ENCODE assay signal across 1 cellular context in genomic region chr20:49602370-49603208, GRCh38.
TF ChIP-seq lines count a peak whose summit lies in the region.

No MANE protein-coding gene starts in this region.

TF ChIP-seq in IMR-90, 13 proteins besides CTCF, POLR2A, EP300 and RAD21 (continued from another document):
- no peak for TF ChIP-seq NFE2L2 (IDR thresholded peaks at IDR 0.05; ENCODE audit: low read depth, low read length)
- TF ChIP-seq USF2 (IDR thresholded peaks at IDR 0.05; ENCODE audit: low read depth, low read length) = no peak
- no peak for TF ChIP-seq BHLHE40 (IDR thresholded peaks at IDR 0.05; ENCODE audit: low read depth, low read length)
